8 cellular contexts compared by ENCODE assay signal in the genomic region with DNA sequence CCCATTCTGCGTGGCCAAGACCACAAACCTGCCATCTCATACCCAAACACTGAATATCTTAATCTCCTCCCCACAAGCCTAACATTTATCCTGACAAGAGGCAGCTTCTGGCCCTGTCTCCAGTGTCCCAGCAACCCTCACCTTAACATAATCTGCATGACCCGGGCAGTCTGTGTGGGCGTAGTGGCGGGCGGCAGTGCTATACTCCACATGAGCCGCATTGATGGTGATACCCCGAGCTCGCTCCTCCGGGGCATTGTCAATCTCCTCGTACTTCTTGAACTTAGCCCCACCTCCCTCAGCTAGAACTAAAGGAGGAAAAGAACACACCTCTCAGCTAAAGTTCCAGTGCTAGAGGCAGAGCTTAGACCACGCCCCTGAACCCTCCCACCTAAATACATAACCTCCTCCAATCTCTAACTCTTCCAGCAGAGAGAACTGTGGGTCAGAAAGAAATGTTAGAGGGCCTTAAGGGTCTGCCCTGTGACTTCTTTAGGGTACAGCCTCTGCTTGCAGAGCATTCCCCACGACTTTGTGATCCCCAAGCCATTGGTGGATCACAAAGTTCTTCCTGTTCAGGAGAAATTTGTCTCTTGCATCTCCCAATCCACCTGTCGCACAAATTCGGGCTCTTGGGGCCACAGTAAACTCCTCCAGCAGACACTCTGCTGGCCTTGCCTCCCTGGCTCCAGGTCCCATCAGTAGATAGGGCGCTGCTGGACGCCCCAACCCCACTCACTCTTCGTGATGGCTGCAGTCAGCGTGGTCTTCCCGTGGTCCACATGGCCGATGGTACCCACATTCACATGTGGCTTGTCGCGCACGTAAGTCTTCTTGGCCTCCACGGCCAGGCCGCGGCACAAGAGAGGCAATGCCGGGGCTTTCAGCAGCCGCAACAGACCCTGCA. TPM values are rescaled to one million over a fixed set of nuclear protein-coding genes. Genes with fewer than 3 reads are reported as not detected.
DNase-seq lines count a peak whose midpoint lies in the region; ATAC-seq and TF ChIP-seq lines count a peak whose summit lies in the region.

No MANE protein-coding gene starts in this region.

- H3K4me1 Mint-ChIP-seq in activated naive CD8-positive, alpha-beta T cell treated with anti-CD3 and anti-CD28 coated beads for 36 hours = peaks cover 9% of the 10 kb centered on the region

- peak overlapping the region; percentile 93 for H3K4me2 ChIP-seq in smooth muscle cell

- no peaks in the 10 kb centered on the region for H3K27me3 Mint-ChIP-seq in activated naive CD8-positive, alpha-beta T cell treated with anti-CD3 and anti-CD28 coated beads for 36 hours

- H4K20me1 ChIP-seq in smooth muscle cell (ENCODE audit: low read depth) = no peaks in the 10 kb centered on the region

- no CpG with 5 or more reads among the region's 28 CpGs for WGBS in iPS DF 6.9 (ENCODE audit: insufficient coverage, insufficient read length)
- WGBS in smooth muscle cell (ENCODE audit: low lambda C conversion rate) = 32% methylated on average over 28 of the region's 28 CpGs

- H3K4me3 Mint-ChIP-seq in activated naive CD8-positive, alpha-beta T cell treated with anti-CD3 and anti-CD28 coated beads for 36 hours = peak overlapping the region; percentile 97

- no peak for TF ChIP-seq CTCF in smooth muscle cell (IDR thresholded peaks at IDR 0.05; ENCODE audit: borderline replicate concordance, insufficient read depth, poor library complexity, severe bottlenecking)

- peaks cover 4% of the 10 kb centered on the region for H3F3A ChIP-seq in smooth muscle cell (ENCODE audit: low read depth)

- H3K36me3 Mint-ChIP-seq in activated naive CD8-positive, alpha-beta T cell treated with anti-CD3 and anti-CD28 coated beads for 36 hours = peaks cover 30% of the 10 kb centered on the region

- H2AFZ ChIP-seq in smooth muscle cell (ENCODE audit: low read depth) = peak overlapping the region; percentile 25

- DNase-seq in AG08395 (ENCODE audit: low spot score) (peak; percentile 17), MV-4-11 (lab: John Stamatoyannopoulos, UW) (peak; percentile 31), iPS DF 6.9 (ENCODE audit: low read depth, low spot score) (no peak), smooth muscle cell (lab: John Stamatoyannopoulos, UW; ENCODE audit: unreplicated experiment) (no peak), NCI-H2081 (lab: John Stamatoyannopoulos, UW) (no peak), NCI-H446 (lab: John Stamatoyannopoulos, UW) (no peak)
- peak; percentile 49 for DNase-seq in activated naive CD8-positive, alpha-beta T cell treated with anti-CD3 and anti-CD28 coated beads for 36 hours

- H3K4me1 ChIP-seq in iPS DF 6.9 (ENCODE audit: control insufficient read depth, insufficient read depth, low read length) (no peaks in the 10 kb centered on the region), smooth muscle cell (ENCODE audit: low read depth) (peaks cover 7% of the 10 kb centered on the region)

- H3K27me3 ChIP-seq in iPS DF 6.9 (ENCODE audit: control insufficient read depth, insufficient read depth, low read length) = no peaks in the 10 kb centered on the region
- no peaks in the 10 kb centered on the region for H3K27me3 ChIP-seq in smooth muscle cell (ENCODE audit: low read depth)

- H3K36me3 ChIP-seq in iPS DF 6.9 (ENCODE audit: control insufficient read depth, insufficient read depth, low read length) (peaks cover 27% of the 10 kb centered on the region), smooth muscle cell (ENCODE audit: low read depth) (no peaks in the 10 kb centered on the region)

- no peaks in the 10 kb centered on the region for H3K9me3 ChIP-seq in iPS DF 6.9 (ENCODE audit: control insufficient read depth, insufficient read depth, low read length)
- no peaks in the 10 kb centered on the region for H3K9me3 ChIP-seq in smooth muscle cell (replicated peaks; ENCODE audit: low read depth)

- H3K9me3 Mint-ChIP-seq in activated naive CD8-positive, alpha-beta T cell treated with anti-CD3 and anti-CD28 coated beads for 36 hours = no peaks in the 10 kb centered on the region

- ATAC-seq in GM18511 (IDR thresholded peaks at IDR 0.05; ENCODE audit: unreplicated experiment) = peak; percentile 3

- H3K4me3 ChIP-seq in iPS DF 6.9 (ENCODE audit: low read length) = peak overlapping the region; percentile 70
- H3K4me3 ChIP-seq in smooth muscle cell = peak overlapping the region; percentile 79

- peaks cover 33% of the 10 kb centered on the region for H3K79me2 ChIP-seq in smooth muscle cell (ENCODE audit: low read depth)

- H3K27ac Mint-ChIP-seq in activated naive CD8-positive, alpha-beta T cell treated with anti-CD3 and anti-CD28 coated beads for 36 hours = peak overlapping the region; percentile 97

- H3K9ac ChIP-seq in smooth muscle cell (ENCODE audit: low read depth) = peak overlapping the region; percentile 89

- H3K27ac ChIP-seq in iPS DF 6.9 (ENCODE audit: low read length) = no peak overlapping the region
- H3K27ac ChIP-seq in smooth muscle cell (ENCODE audit: low read depth) = peak overlapping the region; percentile 55

RNA-seq across cellular contexts. Expression of gene TUFM, which starts 0.7 kb away (rescaled TPM):
- 100 to 1,000 TPM; 360 to 382 TPM for total RNA-seq in activated naive CD8-positive, alpha-beta T cell treated with anti-CD3 and anti-CD28 coated beads for 36 hours
- 67.2 and 76.1 TPM in 2 replicates for total RNA-seq in smooth muscle cell
- polyA plus RNA-seq in smooth muscle cell = 191 and 200 TPM in 2 replicates

RNA-seq across cellular contexts. Expression of gene SH2B1, which starts 18.2 kb away (rescaled TPM):
- 10 to 100 TPM; 33.8 to 34.7 TPM for total RNA-seq in activated naive CD8-positive, alpha-beta T cell treated with anti-CD3 and anti-CD28 coated beads for 36 hours
- 11.4 and 17.3 TPM in 2 replicates for total RNA-seq in smooth muscle cell
- polyA plus RNA-seq in smooth muscle cell = 17.3 and 18.8 TPM in 2 replicates

RNA-seq across cellular contexts. Expression of gene ATXN2L, which starts 22.6 kb away (rescaled TPM):
- 100 to 1,000 TPM; 296 to 308 TPM for total RNA-seq in activated naive CD8-positive, alpha-beta T cell treated with anti-CD3 and anti-CD28 coated beads for 36 hours
- total RNA-seq in smooth muscle cell = 81.2 and 89.3 TPM in 2 replicates
- polyA plus RNA-seq in smooth muscle cell = 93.3 and 108 TPM in 2 replicates

RNA-seq across cellular contexts. Expression of gene ATP2A1, which starts 32.9 kb away (rescaled TPM):
- total RNA-seq in activated naive CD8-positive, alpha-beta T cell treated with anti-CD3 and anti-CD28 coated beads for 36 hours = 1 to 10 TPM; 2.0 to 2.8 TPM
- total RNA-seq in smooth muscle cell = 0.09 and 0.36 TPM in 2 replicates
- 0.87 and 1.2 TPM in 2 replicates for polyA plus RNA-seq in smooth muscle cell

Comparison
In these comparisons a context has a peak if more than half of its experiments do, and no peak if none do; other contexts are left out.
1. DNase-seq: peak in AG08395 (single experiment), MV-4-11 (single experiment) and activated naive CD8-positive, alpha-beta T cell treated with anti-CD3 and anti-CD28 coated beads for 36 hours (single experiment); none in iPS DF 6.9 (single experiment), smooth muscle cell (single experiment), NCI-H2081 (0 of 2) and NCI-H446 (0 of 2).